ENCODE assay signal across 8 cellular contexts in the genomic region with DNA sequence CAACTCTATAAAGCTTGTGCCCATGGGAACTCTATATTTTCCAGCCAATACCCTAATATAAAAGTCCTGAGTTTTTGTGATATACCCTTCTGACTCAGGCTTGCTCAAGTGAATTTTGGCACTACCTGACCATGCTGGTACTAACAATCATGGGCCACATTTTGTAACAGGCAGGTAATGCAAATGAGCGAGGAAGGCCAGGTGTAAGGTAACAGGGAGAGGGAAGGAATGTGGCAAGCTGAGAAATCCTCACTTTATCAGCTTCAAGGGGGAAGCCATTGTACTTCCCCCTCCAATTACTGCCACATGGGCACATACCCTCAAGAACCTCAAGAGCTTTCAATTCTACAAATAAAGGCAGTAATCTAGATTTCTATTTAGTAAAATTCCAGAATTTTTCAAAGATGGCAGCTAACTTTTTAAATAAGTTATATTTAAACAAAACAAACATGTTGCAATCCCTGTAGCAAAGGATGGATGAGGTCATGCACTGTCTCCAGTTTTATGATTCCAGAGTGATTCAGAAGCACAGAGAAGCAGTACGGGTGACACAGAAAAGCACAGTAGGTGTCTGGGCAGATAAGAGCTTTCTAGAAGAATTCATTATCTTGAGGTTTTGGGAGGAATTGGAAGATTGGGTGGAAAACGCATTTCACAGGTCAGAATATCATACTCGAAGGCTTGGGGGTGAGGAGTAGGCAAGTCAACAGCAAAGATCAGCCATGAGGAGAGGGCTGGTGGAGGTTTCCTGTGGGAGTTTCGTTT.
DNase-seq lines count a peak whose midpoint lies in the region; ATAC-seq and TF ChIP-seq lines count a peak whose summit lies in the region.

No MANE protein-coding gene starts in this region.

- WGBS in mesendoderm (ENCODE audit: extremely low coverage, insufficient coverage, low lambda C conversion rate): no CpG with 5 or more reads among the region's 5 CpGs

- H4K5ac ChIP-seq in mesendoderm (ENCODE audit: low read length): peak overlapping the region; percentile 68

- H3K4ac ChIP-seq in mesendoderm (ENCODE audit: low read depth, low read length): peak overlapping the region; percentile 91

- H2AK5ac ChIP-seq in mesendoderm (ENCODE audit: low read length): no peak overlapping the region

- no peak overlapping the region for H2BK15ac ChIP-seq in mesendoderm (replicated peaks; ENCODE audit: low read depth)

- no peak overlapping the region for H3K9ac ChIP-seq in HUES48 (ENCODE audit: low read depth, low read length)
- H3K9ac ChIP-seq in mesendoderm (ENCODE audit: low read length): no peak overlapping the region

- DNase-seq in AG09309 (ENCODE audit: low read depth) (peak; percentile 83), astrocyte of the hippocampus (ENCODE audit: low read depth, low spot score) (peak; percentile 54), mesendoderm (peak; percentile 87), cortex of kidney (lab: John Stamatoyannopoulos, UW) (no peak), GM10248 (ENCODE audit: extremely low spot score) (no peak), Kasumi-1 (lab: John Stamatoyannopoulos, UW) (no peak)

- H2BK120ac ChIP-seq in mesendoderm (ENCODE audit: low read depth, low read length): peak overlapping the region; percentile 76

- H3K9me3 ChIP-seq in HUES48 (ENCODE audit: control insufficient read depth, insufficient read depth, low read length): 0 out of 2 replicates have a peak, but pooled peaks cover 5% of the 10 kb centered on the region

- CTCF ChIA-PET in GM10248 (lab: Yijun Ruan, JAX): interaction anchor here (0.7 to 2.3 kb wide), 4 partner anchors 10 to 19 kb away, joined by 3 to 7 read pairs (median 4); no protein-coding TSS in a partner anchor

- no peak for TF ChIP-seq CTCF in AG09309 (IDR thresholded peaks at IDR 0.05; ENCODE audit: control insufficient read depth, insufficient read depth, low read depth, low read length, missing control alignments)
- no peak for TF ChIP-seq CTCF in GM10248 (IDR thresholded peaks at IDR 0.05; ENCODE audit: control extremely low read depth, extremely low read depth, low read depth, missing control alignments)

- no peak overlapping the region for H3K4me2 ChIP-seq in mesendoderm (ENCODE audit: low read length)

- H3K4me3 ChIP-seq in AG09309 (ENCODE audit: control insufficient read depth, low read depth, low read length): peak overlapping the region; percentile 50
- H3K4me3 ChIP-seq in HUES48 (ENCODE audit: low read depth, low read length): no peak overlapping the region
- no peak overlapping the region for H3K4me3 ChIP-seq in mesendoderm (ENCODE audit: low read length)

- no peak overlapping the region for H3K56ac ChIP-seq in mesendoderm (ENCODE audit: low read length)

- H2BK5ac ChIP-seq in mesendoderm (ENCODE audit: low read length): peak overlapping the region; percentile 24

- no peaks in the 10 kb centered on the region for H3K27me3 ChIP-seq in HUES48 (ENCODE audit: control insufficient read depth, insufficient read depth, low read length)
- no peaks in the 10 kb centered on the region for H3K27me3 ChIP-seq in mesendoderm (ENCODE audit: insufficient read depth, low read length, poor library complexity)

- H4K8ac ChIP-seq in mesendoderm (ENCODE audit: low read depth, low read length): no peak overlapping the region

- peak overlapping the region; percentile 78 for H3K18ac ChIP-seq in mesendoderm (ENCODE audit: low read length)

- H3K23ac ChIP-seq in mesendoderm (ENCODE audit: low read length): no peak overlapping the region

- H3K27ac ChIP-seq in HUES48 (ENCODE audit: low read depth, low read length) (peak overlapping the region; percentile 93), mesendoderm (ENCODE audit: low read depth, low read length) (peak overlapping the region; percentile 86)

- POLR2A ChIA-PET in GM10248 (lab: Yijun Ruan, JAX): no interaction called here

- H3K79me1 ChIP-seq in mesendoderm (ENCODE audit: low read length): no peaks in the 10 kb centered on the region

- no peak for ATAC-seq in HG03521 (IDR thresholded peaks at IDR 0.05; ENCODE audit: unreplicated experiment)

- H3K79me2 ChIP-seq in mesendoderm (ENCODE audit: control insufficient read depth, insufficient read depth, low read length): no peaks in the 10 kb centered on the region

- no peaks in the 10 kb centered on the region for H3K36me3 ChIP-seq in HUES48 (ENCODE audit: control insufficient read depth, insufficient read depth, low read length)
- H3K36me3 ChIP-seq in mesendoderm (ENCODE audit: control insufficient read depth, insufficient read depth, low read length): no peaks in the 10 kb centered on the region

- H3K4me1 ChIP-seq in HUES48 (ENCODE audit: control insufficient read depth, insufficient read depth, low read length): peaks cover 44% of the 10 kb centered on the region
- peaks cover 12% of the 10 kb centered on the region for H3K4me1 ChIP-seq in mesendoderm (ENCODE audit: control insufficient read depth, low read depth, low read length)

Comparison
In these comparisons a context has a peak if more than half of its experiments do, and no peak if none do; other contexts are left out.
1. DNase-seq: peak in AG09309 (single experiment), astrocyte of the hippocampus (single experiment) and mesendoderm (single experiment); none in cortex of kidney (single experiment), GM10248 (single experiment) and Kasumi-1 (0 of 2).